In the genomic region with DNA sequence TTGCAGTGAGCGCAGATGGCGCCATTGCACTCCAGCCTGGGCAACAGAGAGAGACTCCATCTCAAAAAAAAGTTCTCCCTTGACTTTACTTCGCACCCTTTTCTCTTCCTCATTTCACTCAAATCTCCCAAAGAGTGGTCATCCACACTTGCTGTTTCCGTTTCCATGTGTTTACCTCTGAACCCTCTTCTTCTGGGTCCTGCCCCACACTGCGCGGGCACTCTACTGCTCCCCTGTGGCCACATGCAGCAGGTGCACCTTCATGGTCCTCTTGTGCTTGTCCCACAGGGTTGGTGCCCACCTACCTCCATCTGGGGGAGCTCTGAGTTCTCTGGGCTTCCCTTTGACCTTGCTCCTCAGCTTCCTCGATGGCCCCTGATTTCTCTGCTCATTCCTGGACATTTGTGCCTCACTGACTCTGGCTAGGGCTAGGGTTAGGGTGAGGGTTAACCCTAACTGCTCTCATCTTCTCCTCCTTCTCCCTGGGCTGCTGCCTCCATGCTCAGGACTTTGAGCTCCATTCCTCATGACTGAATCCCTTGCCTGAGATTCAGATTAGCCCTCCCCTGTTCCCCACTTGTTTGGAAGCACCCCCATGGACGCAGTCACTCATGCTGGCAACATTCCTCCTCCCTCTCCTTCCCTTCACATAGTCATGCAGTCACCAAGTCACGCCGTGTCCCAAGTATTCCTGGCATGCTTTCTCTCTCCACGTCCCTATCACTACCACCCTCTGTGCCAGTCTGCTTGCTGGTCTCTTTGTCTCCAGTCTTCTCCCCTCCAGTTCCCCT, we compare ENCODE assay signal across 1 cellular context.
TF ChIP-seq lines count a peak whose summit lies in the region.

No MANE protein-coding gene starts in this region.

TF ChIP-seq in HCT116, 20 proteins besides CTCF, POLR2A, EP300 and RAD21 (continued from another document):
- TF ChIP-seq, protein P1, sequence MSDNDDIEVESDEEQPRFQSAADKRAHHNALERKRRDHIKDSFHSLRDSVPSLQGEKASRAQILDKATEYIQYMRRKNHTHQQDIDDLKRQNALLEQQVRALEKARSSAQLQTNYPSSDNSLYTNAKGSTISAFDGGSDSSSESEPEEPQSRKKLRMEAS (IDR thresholded peaks at IDR 0.05) = no peak
- TF ChIP-seq EZH2 (IDR thresholded peaks at IDR 0.05) (no peak), SIN3A (IDR thresholded peaks at IDR 0.05; ENCODE audit: low read depth) (no peak), JUND (IDR thresholded peaks at IDR 0.05) (no peak), EGR1 (IDR thresholded peaks at IDR 0.05; ENCODE audit: low read depth) (no peak), ELF1 (IDR thresholded peaks at IDR 0.05; ENCODE audit: borderline replicate concordance, low read depth) (no peak), TCF7L2 (IDR thresholded peaks at IDR 0.05; ENCODE audit: borderline replicate concordance, extremely low read depth, insufficient read depth, insufficient read length) (no peak), YY1 (IDR thresholded peaks at IDR 0.05; ENCODE audit: extremely low read depth, insufficient replicate concordance, low read depth, low read length) (no peak)
